In the genomic region with DNA sequence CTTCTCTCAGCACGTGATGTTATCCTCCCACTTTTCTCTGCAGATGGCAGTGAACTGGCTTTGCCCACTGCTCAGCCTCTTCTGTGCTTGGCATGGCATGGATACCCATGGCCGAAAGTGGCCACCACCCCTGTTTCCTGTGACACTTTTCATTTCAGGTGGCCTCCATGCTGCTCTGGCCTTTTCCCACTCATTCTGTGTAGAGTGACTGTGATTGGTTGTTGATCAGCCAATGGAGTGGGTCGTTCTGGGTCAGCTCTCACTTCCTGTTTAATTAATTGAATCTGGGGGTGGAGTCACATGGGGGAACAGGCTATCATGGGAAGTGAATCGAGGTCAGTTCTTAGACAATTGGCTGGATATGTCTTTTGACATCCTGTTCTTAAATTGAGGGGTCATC, we compare ENCODE assay signal across 30 cellular contexts.
"Had no signal": no experiment of that assay in that cellular context is flagged by ENCODE, and none has a peak within 500 bp of the region (broad histone marks: within the 10 kb centered on the region; RNA-seq: fewer than 3 reads in every experiment).

No MANE protein-coding gene starts in this region.

- H3K36me3 ChIP-seq: brain microvascular endothelial cell, colonic mucosa, esophagus squamous epithelium, gastroesophageal sphincter, heart right ventricle, WERI-Rb-1 had no signal

- FAIRE-seq: astrocyte, endometrium, endothelial cell of umbilical vein had no signal

- H3K4me1 ChIP-seq: colonic mucosa, esophagus squamous epithelium, gastroesophageal sphincter, heart right ventricle had no signal

- H3K9me3 Mint-ChIP-seq: activated CD8-positive, alpha-beta T cell treated with anti-CD3 and anti-CD28 coated beads for 36 hours; activated T-cell treated with anti-CD3 and anti-CD28 coated beads, Interleukin-2, amount 50 U/mL, for 4 hours; activated T-helper 17 cell treated with anti-CD3 and anti-CD28 coated beads, Interleukin-2, amount 50 U/mL, for 72 hours; T-helper 2 cell treated with Interferon-gamma antibody and Interleukin-4, amounts not matched to agents 5 μg/mL and 100 μg/mL, for 36 hours had no signal

- H3K27me3 Mint-ChIP-seq: activated B cell treated with CpG ODN at 0.5 μM for 24 hours, T-helper 17 cell had no signal

- H3K9me3 ChIP-seq: colonic mucosa, esophagus squamous epithelium, gastroesophageal sphincter, heart right ventricle had no signal

- H3K27ac Mint-ChIP-seq: activated B cell treated with CpG ODN at 0.5 μM for 24 hours; activated CD8-positive, alpha-beta T cell treated with anti-CD3 and anti-CD28 coated beads for 36 hours; activated naive CD8-positive, alpha-beta T cell; activated T-helper 17 cell treated with anti-CD3 and anti-CD28 coated beads, Interleukin-2, amount 50 U/mL, for 72 hours; T-helper 17 cell; T-helper 2 cell treated with Interferon-gamma antibody and Interleukin-4, amounts not matched to agents 5 μg/mL and 100 μg/mL, for 36 hours had no signal

- H3K27ac ChIP-seq: brain microvascular endothelial cell, colonic mucosa, epithelial cell of prostate, esophagus squamous epithelium, gastroesophageal sphincter, heart right ventricle, WERI-Rb-1 had no signal

- H3K4me1 Mint-ChIP-seq: activated B cell treated with CpG ODN at 0.5 μM for 24 hours; activated T-helper 17 cell treated with anti-CD3 and anti-CD28 coated beads, Interleukin-2, amount 50 U/mL, for 72 hours; T-helper 17 cell had no signal

- H3K4me3 Mint-ChIP-seq: activated B cell treated with CpG ODN at 0.5 μM for 24 hours; activated CD8-positive, alpha-beta T cell treated with anti-CD3 and anti-CD28 coated beads for 36 hours; activated naive CD8-positive, alpha-beta T cell; activated T-cell treated with anti-CD3 and anti-CD28 coated beads, Interleukin-2, amount 50 U/mL, for 4 hours; activated T-helper 17 cell treated with anti-CD3 and anti-CD28 coated beads, Interleukin-2, amount 50 U/mL, for 72 hours; T-helper 17 cell; T-helper 2 cell treated with Interferon-gamma antibody and Interleukin-4, amounts not matched to agents 5 μg/mL and 100 μg/mL, for 36 hours had no signal

- DNase-seq: activated B cell treated with CpG ODN at 0.5 μM for 24 hours; activated CD4-positive, alpha-beta T cell treated with anti-CD3 and anti-CD28 coated beads for 48 hours; activated CD4-positive, alpha-beta T cell treated with anti-CD3 and anti-CD28 coated beads, Interleukin-2, amount 50 U/mL, for 1 hour; activated CD4-positive, alpha-beta T cell treated with anti-CD3 and anti-CD28 coated beads, Interleukin-2, amount 50 U/mL, for 48 hours; activated CD8-positive, alpha-beta memory T cell treated with anti-CD3 and anti-CD28 coated beads for 24 hours; activated CD8-positive, alpha-beta T cell treated with anti-CD3 and anti-CD28 coated beads for 36 hours; activated effector memory CD4-positive, alpha-beta T cell treated with Interleukin-2 at 50 U/mL for 16 hours; activated gamma-delta T cell treated with Interleukin-2 at 50 U/mL for 16 hours; activated naive CD4-positive, alpha-beta T cell treated with anti-CD3 and anti-CD28 coated beads, Interleukin-2, amount 50 U/mL, for 16 hours; activated naive CD4-positive, alpha-beta T cell treated with Interleukin-2 at 50 U/mL for 16 hours; activated T-cell treated with anti-CD3 and anti-CD28 coated beads, Interleukin-2, amount 50 U/mL, for 4 hours; amniotic stem cell; brain microvascular endothelial cell; cerebellar nuclear complex; colonic mucosa; effector CD8-positive, alpha-beta T cell; esophagus squamous epithelium; foreskin melanocyte; heart right ventricle; T-helper 17 cell; T1000; WERI-Rb-1 had no signal

- H3K36me3 Mint-ChIP-seq: activated naive CD8-positive, alpha-beta T cell had no signal

- H3K27me3 ChIP-seq: brain microvascular endothelial cell, colonic mucosa had no signal

- H3K4me3 ChIP-seq: colonic mucosa, esophagus squamous epithelium, gastroesophageal sphincter, heart right ventricle had no signal
